ENCODE assay signal across 13 cellular contexts in the genomic region with DNA sequence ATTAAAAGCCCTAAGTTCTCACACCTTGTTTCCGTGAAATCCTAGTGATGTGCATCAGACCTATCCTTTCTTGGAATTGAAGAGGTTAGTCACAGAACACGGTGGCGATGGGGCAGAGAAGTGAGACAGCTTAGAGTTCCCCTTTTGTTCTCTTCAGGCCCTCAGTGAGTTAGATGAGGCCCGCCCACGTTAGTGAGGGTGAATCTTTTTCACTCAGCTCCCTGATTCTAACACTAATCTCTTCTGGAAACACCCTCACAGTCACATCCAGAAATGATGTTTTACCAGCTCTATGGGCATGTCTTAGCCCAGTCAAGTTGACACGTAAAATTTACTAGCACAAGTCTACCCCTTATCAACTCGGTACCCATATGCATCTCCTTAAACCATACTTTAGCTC.
DNase-seq lines count a peak whose midpoint lies in the region; ATAC-seq lines count a peak whose summit lies in the region.
"Had no signal": no experiment of that assay in that cellular context is flagged by ENCODE, and none has a peak within 500 bp of the region (broad histone marks: within the 10 kb centered on the region; RNA-seq: fewer than 3 reads in every experiment).

No MANE protein-coding gene starts in this region.

- no peaks in the 10 kb centered on the region for H3K36me3 Mint-ChIP-seq in activated CD8-positive, alpha-beta memory T cell treated with anti-CD3 and anti-CD28 coated beads, Interleukin-2, amount 10 ng/mL, durations not matched to agents 7 days and 5 days
- H3K36me3 Mint-ChIP-seq in stimulated activated effector memory CD8-positive, alpha-beta T cell treated with anti-CD3 and anti-CD28 coated beads, Interleukin-12 subunit alpha, Interleukin-12 subunit beta, amount 100 ng/mL, for 72 hours = no peaks in the 10 kb centered on the region

- CTCF ChIA-PET in activated CD8-positive, alpha-beta memory T cell treated with anti-CD3 and anti-CD28 coated beads, Interleukin-2, amount 10 ng/mL, durations not matched to agents 7 days and 5 days (lab: Charles Lee) = no interaction called here

- DNase-seq in activated CD8-positive, alpha-beta memory T cell treated with anti-CD3 and anti-CD28 coated beads, Interleukin-2, amount 10 ng/mL, durations not matched to agents 7 days and 5 days = no peak
- no peak for DNase-seq in activated CD8-positive, alpha-beta memory T cell treated with anti-CD3 and anti-CD28 coated beads for 24 hours
- DNase-seq in activated CD8-positive, alpha-beta memory T cell treated with anti-CD3 and anti-CD28 coated beads, Interleukin-2, amount 50 U/mL, for 48 hours = peak; percentile 55
- DNase-seq in stimulated activated effector memory CD8-positive, alpha-beta T cell treated with anti-CD3 and anti-CD28 coated beads, Interleukin-12 subunit alpha, Interleukin-12 subunit beta, amount 100 ng/mL, for 72 hours (ENCODE audit: low spot score in 2 of 2) = peak; percentile 21 to 52
- DNase-seq in NCI-H226 (no peak), HK-2 (ENCODE audit: unreplicated experiment) (no peak), DMS53 treated with DMSO at 0.1 percent for 48 hours (lab: John Stamatoyannopoulos, UW; ENCODE audit: unreplicated experiment) (no peak)
- DNase-seq: ACHN, NCI-H510A, posterior cingulate gyrus, upper lobe of left lung had no signal

- ATAC-seq in activated CD8-positive, alpha-beta memory T cell treated with anti-CD3 and anti-CD28 coated beads, Interleukin-2, amount 10 ng/mL, durations not matched to agents 7 days and 5 days = peak; percentile 45
- peak; percentile 94 for ATAC-seq in HG02870 (IDR thresholded peaks at IDR 0.05; ENCODE audit: unreplicated experiment)
- peak; percentile 98 for ATAC-seq in stimulated activated effector memory CD8-positive, alpha-beta T cell treated with anti-CD3 and anti-CD28 coated beads, Interleukin-12 subunit alpha, Interleukin-12 subunit beta, amount 100 ng/mL, for 72 hours

- peaks cover 8% of the 10 kb centered on the region for H3K9me3 Mint-ChIP-seq in activated CD8-positive, alpha-beta memory T cell treated with anti-CD3 and anti-CD28 coated beads, Interleukin-2, amount 10 ng/mL, durations not matched to agents 7 days and 5 days (ENCODE audit: low read depth)
- H3K9me3 Mint-ChIP-seq in stimulated activated effector memory CD8-positive, alpha-beta T cell treated with anti-CD3 and anti-CD28 coated beads, Interleukin-12 subunit alpha, Interleukin-12 subunit beta, amount 100 ng/mL, for 72 hours = peaks cover 16% of the 10 kb centered on the region

- H3K27ac Mint-ChIP-seq in activated CD8-positive, alpha-beta memory T cell treated with anti-CD3 and anti-CD28 coated beads, Interleukin-2, amount 10 ng/mL, durations not matched to agents 7 days and 5 days = no peak overlapping the region
- peak overlapping the region; percentile 90 for H3K27ac Mint-ChIP-seq in stimulated activated effector memory CD8-positive, alpha-beta T cell treated with anti-CD3 and anti-CD28 coated beads, Interleukin-12 subunit alpha, Interleukin-12 subunit beta, amount 100 ng/mL, for 72 hours
- H3K27ac Mint-ChIP-seq: IgD-negative memory B cell had no signal

- peaks cover 2% of the 10 kb centered on the region for H3K4me1 Mint-ChIP-seq in activated CD8-positive, alpha-beta memory T cell treated with anti-CD3 and anti-CD28 coated beads, Interleukin-2, amount 10 ng/mL, durations not matched to agents 7 days and 5 days
- H3K4me1 Mint-ChIP-seq in stimulated activated effector memory CD8-positive, alpha-beta T cell treated with anti-CD3 and anti-CD28 coated beads, Interleukin-12 subunit alpha, Interleukin-12 subunit beta, amount 100 ng/mL, for 72 hours = peaks cover 17% of the 10 kb centered on the region

- no peak overlapping the region for H3K4me3 Mint-ChIP-seq in activated CD8-positive, alpha-beta memory T cell treated with anti-CD3 and anti-CD28 coated beads, Interleukin-2, amount 10 ng/mL, durations not matched to agents 7 days and 5 days
- H3K4me3 Mint-ChIP-seq in stimulated activated effector memory CD8-positive, alpha-beta T cell treated with anti-CD3 and anti-CD28 coated beads, Interleukin-12 subunit alpha, Interleukin-12 subunit beta, amount 100 ng/mL, for 72 hours = peak overlapping the region; percentile 32

- H3K27me3 Mint-ChIP-seq in activated CD8-positive, alpha-beta memory T cell treated with anti-CD3 and anti-CD28 coated beads, Interleukin-2, amount 10 ng/mL, durations not matched to agents 7 days and 5 days = no peaks in the 10 kb centered on the region

Comparison
In these comparisons a context has a peak if more than half of its experiments do, and no peak if none do; other contexts are left out.
1. DNase-seq: peak in activated CD8-positive, alpha-beta memory T cell treated with anti-CD3 and anti-CD28 coated beads, Interleukin-2, amount 50 U/mL, for 48 hours (single experiment) and stimulated activated effector memory CD8-positive, alpha-beta T cell treated with anti-CD3 and anti-CD28 coated beads, Interleukin-12 subunit alpha, Interleukin-12 subunit beta, amount 100 ng/mL, for 72 hours (2 of 2); none in activated CD8-positive, alpha-beta memory T cell treated with anti-CD3 and anti-CD28 coated beads, Interleukin-2, amount 10 ng/mL, durations not matched to agents 7 days and 5 days (single experiment), activated CD8-positive, alpha-beta memory T cell treated with anti-CD3 and anti-CD28 coated beads for 24 hours (single experiment), NCI-H226 (single experiment), HK-2 (single experiment) and DMS53 treated with DMSO at 0.1 percent for 48 hours (single experiment).
2. ATAC-seq: peak in every context shown above with its lines; median percentile 98 in stimulated activated effector memory CD8-positive, alpha-beta T cell treated with anti-CD3 and anti-CD28 coated beads, Interleukin-12 subunit alpha, Interleukin-12 subunit beta, amount 100 ng/mL, for 72 hours; 94 in HG02870; 45 in activated CD8-positive, alpha-beta memory T cell treated with anti-CD3 and anti-CD28 coated beads, Interleukin-2, amount 10 ng/mL, durations not matched to agents 7 days and 5 days.